In the genomic region with DNA sequence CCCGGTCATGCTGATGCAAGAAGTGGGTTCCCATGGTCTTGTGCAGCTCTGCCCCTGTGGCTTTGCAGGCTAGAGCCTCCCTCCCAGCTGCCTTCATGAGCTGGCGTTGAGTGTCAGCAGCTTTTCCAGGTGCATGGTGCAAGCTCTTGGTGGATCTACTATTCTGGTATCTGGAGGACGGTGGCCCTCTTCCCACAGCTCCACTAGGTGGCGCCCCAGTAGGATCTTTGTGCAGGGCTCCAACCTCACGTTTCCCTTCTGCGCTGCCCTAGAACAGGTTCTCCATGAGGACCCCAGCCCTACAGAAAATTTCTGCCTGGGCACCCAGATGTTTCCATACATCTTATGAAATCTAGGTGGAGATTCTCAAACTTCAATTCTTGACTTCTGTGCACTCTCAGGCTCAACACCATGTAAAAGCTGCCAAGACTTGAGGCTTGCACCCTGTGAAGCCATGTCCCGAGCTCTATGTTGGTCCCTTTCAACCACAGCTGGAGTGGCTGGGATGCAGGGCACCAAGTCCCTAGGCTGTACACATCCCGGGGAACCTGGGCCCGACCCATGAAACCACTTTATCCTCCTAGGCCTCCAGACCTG, we compare ENCODE assay signal across 8 cellular contexts.
DNase-seq lines count a peak whose midpoint lies in the region; ATAC-seq, FAIRE-seq and TF ChIP-seq lines count a peak whose summit lies in the region.

No MANE protein-coding gene starts in this region.

- H3K27me3 ChIP-seq in WERI-Rb-1 (ENCODE audit: insufficient read depth, low read depth, severe bottlenecking), result peaks cover 3% of the 10 kb centered on the region
- H3K27me3 ChIP-seq in bronchial epithelial cell (ENCODE audit: control insufficient read depth, insufficient read depth, low read length), result no peaks in the 10 kb centered on the region
- no peaks in the 10 kb centered on the region for H3K27me3 ChIP-seq in lower lobe of right lung (ENCODE audit: low read depth)

- H3K36me3 ChIP-seq in WERI-Rb-1 (no peaks in the 10 kb centered on the region), bronchial epithelial cell (ENCODE audit: control insufficient read depth, insufficient read depth, low read length) (no peaks in the 10 kb centered on the region), lower lobe of right lung (no peaks in the 10 kb centered on the region)

- no peak for FAIRE-seq in bronchial epithelial cell (lab: Jason Lieb, UNC)

- intact Hi-C loops in lower lobe of right lung (cut with DNase I), result no loop called here

- peak; percentile 54 for DNase-seq in ELR (ENCODE audit: low read depth)
- DNase-seq in WERI-Rb-1, result peak; percentile 70
- peak; percentile 51 for DNase-seq in bronchial epithelial cell (ENCODE audit: low read depth)
- DNase-seq in lower lobe of right lung, result peak; percentile 73
- peak; percentile 53 to 64 for DNase-seq in stimulated activated CD8-positive, alpha-beta memory T cell treated with anti-CD3 and anti-CD28 coated beads, Interleukin-2, amount 100 ng/mL, for 48 hours (ENCODE audit: low read depth in 2 of 2)

- ATAC-seq in GM21576 (IDR thresholded peaks at IDR 0.05; ENCODE audit: unreplicated experiment) (peak; percentile 90), lower lobe of right lung (peak; percentile 84 to 86), GM18520 (IDR thresholded peaks at IDR 0.05; ENCODE audit: unreplicated experiment) (no peak)

- H3K4me3 ChIP-seq in WERI-Rb-1 (ENCODE audit: low read depth, low read length), result no peak overlapping the region
- H3K4me3 ChIP-seq in bronchial epithelial cell (ENCODE audit: low read depth, low read length), result no peak overlapping the region
- no peak overlapping the region for H3K4me3 ChIP-seq in lower lobe of right lung

- TF ChIP-seq CTCF in LNCAP (IDR thresholded peaks at IDR 0.05), result peak; percentile 83
- peak; percentile 78 for TF ChIP-seq CTCF in WERI-Rb-1 (IDR thresholded peaks at IDR 0.05; ENCODE audit: low read depth, low read length)
- TF ChIP-seq CTCF in bronchial epithelial cell (IDR thresholded peaks at IDR 0.05; ENCODE audit: insufficient read depth, low read length, severe bottlenecking), result peak; percentile 84
- peak; percentile 85 for TF ChIP-seq CTCF in lower lobe of right lung (IDR thresholded peaks at IDR 0.05)

- H3K4me1 ChIP-seq in lower lobe of right lung, result no peaks in the 10 kb centered on the region

- H3K27ac ChIP-seq in WERI-Rb-1, result no peak overlapping the region
- H3K27ac ChIP-seq in lower lobe of right lung, result no peak overlapping the region

- H3K9me3 ChIP-seq in WERI-Rb-1 (ENCODE audit: severe bottlenecking) (no peaks in the 10 kb centered on the region), lower lobe of right lung (no peaks in the 10 kb centered on the region)
